ENCODE assay signal across 27 cellular contexts in genomic region chr5:59146729-59147128, GRCh38.
"Had no signal": no experiment of that assay in that cellular context is flagged by ENCODE, and none has a peak within 500 bp of the region (broad histone marks: within the 10 kb centered on the region; RNA-seq: fewer than 3 reads in every experiment).

No MANE protein-coding gene starts in this region.

- H3K36me3 Mint-ChIP-seq: activated naive CD8-positive, alpha-beta T cell; brain; stimulated activated effector memory CD8-positive, alpha-beta T cell treated with anti-CD3 and anti-CD28 coated beads, Interleukin-12 subunit alpha, Interleukin-12 subunit beta, amount 100 ng/mL, for 72 hours had no signal

- ATAC-seq: gastroesophageal sphincter; left cardiac atrium; stimulated activated effector memory CD8-positive, alpha-beta T cell treated with anti-CD3 and anti-CD28 coated beads, Interleukin-12 subunit alpha, Interleukin-12 subunit beta, amount 100 ng/mL, for 72 hours had no signal

- H3K9me3 Mint-ChIP-seq: brain; stimulated activated effector memory CD8-positive, alpha-beta T cell treated with anti-CD3 and anti-CD28 coated beads, Interleukin-12 subunit alpha, Interleukin-12 subunit beta, amount 100 ng/mL, for 72 hours; stimulated activated naive CD8-positive, alpha-beta T cell treated with anti-CD3 and anti-CD28 coated beads, Interleukin-15, Interleukin-2, amounts not matched to agents 100 ng/mL and 50 ng/mL, for 24 hours had no signal

- H3K9me3 ChIP-seq: ascending aorta, colonic mucosa, gastroesophageal sphincter, neutrophil, sigmoid colon, thoracic aorta had no signal

- H3K4me3 Mint-ChIP-seq: activated naive CD8-positive, alpha-beta T cell; brain; nephron progenitor cell; stimulated activated effector memory CD8-positive, alpha-beta T cell treated with anti-CD3 and anti-CD28 coated beads, Interleukin-12 subunit alpha, Interleukin-12 subunit beta, amount 100 ng/mL, for 72 hours; stimulated activated naive CD8-positive, alpha-beta T cell treated with anti-CD3 and anti-CD28 coated beads, Interleukin-15, Interleukin-2, amounts not matched to agents 100 ng/mL and 50 ng/mL, for 24 hours had no signal

- H3K27me3 ChIP-seq: ascending aorta, cardiac muscle cell, colonic mucosa, gastroesophageal sphincter, neutrophil, sigmoid colon had no signal

- H3K27me3 Mint-ChIP-seq: activated naive CD8-positive, alpha-beta T cell; brain; progenitor cell of endocrine pancreas; stimulated activated naive CD8-positive, alpha-beta T cell treated with anti-CD3 and anti-CD28 coated beads, Interleukin-15, Interleukin-2, amounts not matched to agents 100 ng/mL and 50 ng/mL, for 24 hours had no signal

- H3K27ac ChIP-seq: ascending aorta, cardiac muscle cell, colonic mucosa, gastroesophageal sphincter, neutrophil, sigmoid colon, thoracic aorta had no signal

- DNase-seq: activated CD4-positive, alpha-beta T cell treated with anti-CD3 and anti-CD28 coated beads for 1 hour; activated gamma-delta T cell; cerebellar nuclear complex; colonic mucosa; effector CD8-positive, alpha-beta T cell; erythroblast; head of caudate nucleus; hippocampal formation; left cardiac atrium; mammary epithelial cell; nephron progenitor cell; retina; sigmoid colon; small intestine; stimulated activated CD4-positive, alpha-beta T cell treated with anti-CD3 and anti-CD28 coated beads, Interleukin-4, amount 100 ng/mL, for 24 hours; SW 1271; trophoblast cell had no signal

- H3K27ac Mint-ChIP-seq: activated naive CD8-positive, alpha-beta T cell; brain; nephron progenitor cell; progenitor cell of endocrine pancreas; stimulated activated effector memory CD8-positive, alpha-beta T cell treated with anti-CD3 and anti-CD28 coated beads, Interleukin-12 subunit alpha, Interleukin-12 subunit beta, amount 100 ng/mL, for 72 hours; stimulated activated naive CD8-positive, alpha-beta T cell treated with anti-CD3 and anti-CD28 coated beads, Interleukin-15, Interleukin-2, amounts not matched to agents 100 ng/mL and 50 ng/mL, for 24 hours had no signal
